ENCODE assay signal across 1 cellular context in the genomic region with DNA sequence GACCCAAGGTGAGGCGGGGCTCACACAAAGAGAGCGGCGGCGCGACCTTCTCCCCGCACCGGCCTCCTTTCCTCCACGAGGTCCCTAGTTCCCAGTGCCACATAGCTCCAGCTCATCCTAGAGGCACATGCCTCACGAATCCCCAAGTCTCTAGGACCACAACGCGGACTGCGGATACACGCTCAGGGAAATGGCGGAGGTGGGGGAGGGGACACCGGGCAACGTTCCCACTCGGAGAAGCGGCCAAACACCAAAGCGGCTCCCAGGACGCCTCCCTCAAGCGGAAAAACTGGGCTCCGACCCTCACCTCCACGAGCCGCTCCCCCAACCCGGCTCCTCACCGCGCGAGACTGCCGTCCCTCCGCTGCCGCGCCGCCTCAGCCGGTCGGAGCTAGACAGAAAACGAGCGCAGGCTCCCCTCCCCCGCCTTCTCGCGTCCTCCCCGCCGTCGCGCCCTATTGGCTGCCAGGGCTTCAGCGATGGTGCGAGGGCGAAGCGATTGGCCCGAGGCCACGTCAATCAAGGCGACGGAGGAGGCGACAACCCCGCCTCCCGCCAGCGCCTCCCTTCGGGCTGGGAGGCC.
A peak's percentile ranks its signal among the peaks of the same experiment; 100 is the strongest.
TF ChIP-seq lines count a peak whose summit lies in the region.

HNRNPK (minus strand) TSS at position 404 of the 583 bp plus-strand sequence. CDS start 1,963 bp downstream, outside the sequence.

TF ChIP-seq in WTC11, 78 proteins besides CTCF, POLR2A, EP300 and RAD21 (continued from another document):
- TF ChIP-seq, protein P1, sequence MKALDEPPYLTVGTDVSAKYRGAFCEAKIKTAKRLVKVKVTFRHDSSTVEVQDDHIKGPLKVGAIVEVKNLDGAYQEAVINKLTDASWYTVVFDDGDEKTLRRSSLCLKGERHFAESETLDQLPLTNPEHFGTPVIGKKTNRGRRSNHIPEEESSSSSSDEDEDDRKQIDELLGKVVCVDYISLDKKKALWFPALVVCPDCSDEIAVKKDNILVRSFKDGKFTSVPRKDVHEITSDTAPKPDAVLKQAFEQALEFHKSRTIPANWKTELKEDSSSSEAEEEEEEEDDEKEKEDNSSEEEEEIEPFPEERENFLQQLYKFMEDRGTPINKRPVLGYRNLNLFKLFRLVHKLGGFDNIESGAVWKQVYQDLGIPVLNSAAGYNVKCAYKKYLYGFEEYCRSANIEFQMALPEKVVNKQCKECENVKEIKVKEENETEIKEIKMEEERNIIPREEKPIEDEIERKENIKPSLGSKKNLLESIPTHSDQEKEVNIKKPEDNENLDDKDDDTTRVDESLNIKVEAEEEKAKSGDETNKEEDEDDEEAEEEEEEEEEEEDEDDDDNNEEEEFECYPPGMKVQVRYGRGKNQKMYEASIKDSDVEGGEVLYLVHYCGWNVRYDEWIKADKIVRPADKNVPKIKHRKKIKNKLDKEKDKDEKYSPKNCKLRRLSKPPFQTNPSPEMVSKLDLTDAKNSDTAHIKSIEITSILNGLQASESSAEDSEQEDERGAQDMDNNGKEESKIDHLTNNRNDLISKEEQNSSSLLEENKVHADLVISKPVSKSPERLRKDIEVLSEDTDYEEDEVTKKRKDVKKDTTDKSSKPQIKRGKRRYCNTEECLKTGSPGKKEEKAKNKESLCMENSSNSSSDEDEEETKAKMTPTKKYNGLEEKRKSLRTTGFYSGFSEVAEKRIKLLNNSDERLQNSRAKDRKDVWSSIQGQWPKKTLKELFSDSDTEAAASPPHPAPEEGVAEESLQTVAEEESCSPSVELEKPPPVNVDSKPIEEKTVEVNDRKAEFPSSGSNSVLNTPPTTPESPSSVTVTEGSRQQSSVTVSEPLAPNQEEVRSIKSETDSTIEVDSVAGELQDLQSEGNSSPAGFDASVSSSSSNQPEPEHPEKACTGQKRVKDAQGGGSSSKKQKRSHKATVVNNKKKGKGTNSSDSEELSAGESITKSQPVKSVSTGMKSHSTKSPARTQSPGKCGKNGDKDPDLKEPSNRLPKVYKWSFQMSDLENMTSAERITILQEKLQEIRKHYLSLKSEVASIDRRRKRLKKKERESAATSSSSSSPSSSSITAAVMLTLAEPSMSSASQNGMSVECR (CRISPR knock-in tag; IDR thresholded peaks at IDR 0.05; ENCODE audit: borderline replicate concordance), result no peak
- TF ChIP-seq ZNF671 (CRISPR knock-in tag; IDR thresholded peaks at IDR 0.05) (peak; percentile 93), ZNF416 (CRISPR knock-in tag; IDR thresholded peaks at IDR 0.05) (peak; percentile 53; the same call in 1 of the 2 replicates), PRRX2 (CRISPR knock-in tag; IDR thresholded peaks at IDR 0.05) (no peak), NFYB (CRISPR knock-in tag; conservative IDR thresholded peaks at IDR 0.05; ENCODE audit: low read depth) (peak; percentile 100), FOXP1 (CRISPR knock-in tag; IDR thresholded peaks at IDR 0.05; ENCODE audit: borderline replicate concordance) (no peak), NFATC4 (CRISPR knock-in tag; IDR thresholded peaks at IDR 0.05) (peak; percentile 86), AR (CRISPR knock-in tag; IDR thresholded peaks at IDR 0.05) (peak; percentile 88), ZBTB21 (CRISPR knock-in tag; IDR thresholded peaks at IDR 0.05; ENCODE audit: borderline replicate concordance) (peak; percentile 11; the same call in 1 of the 2 replicates), ZNF281 (CRISPR knock-in tag; IDR thresholded peaks at IDR 0.05) (peak; percentile 1; the same call in 1 of the 2 replicates), NFE2L1 (CRISPR knock-in tag; IDR thresholded peaks at IDR 0.05) (no peak), USF1 (CRISPR knock-in tag; IDR thresholded peaks at IDR 0.05) (peak; percentile 46; the same call in 1 of the 2 replicates), ZNF396 (CRISPR knock-in tag; IDR thresholded peaks at IDR 0.05; ENCODE audit: borderline replicate concordance) (no peak), SMAD3 (CRISPR knock-in tag; IDR thresholded peaks at IDR 0.05; ENCODE audit: borderline replicate concordance) (0 out of 2 replicates have a peak, but pooled peaks have one; percentile 31), CREM (CRISPR knock-in tag; IDR thresholded peaks at IDR 0.05) (peak; percentile 84)
- TF ChIP-seq, protein P2, sequence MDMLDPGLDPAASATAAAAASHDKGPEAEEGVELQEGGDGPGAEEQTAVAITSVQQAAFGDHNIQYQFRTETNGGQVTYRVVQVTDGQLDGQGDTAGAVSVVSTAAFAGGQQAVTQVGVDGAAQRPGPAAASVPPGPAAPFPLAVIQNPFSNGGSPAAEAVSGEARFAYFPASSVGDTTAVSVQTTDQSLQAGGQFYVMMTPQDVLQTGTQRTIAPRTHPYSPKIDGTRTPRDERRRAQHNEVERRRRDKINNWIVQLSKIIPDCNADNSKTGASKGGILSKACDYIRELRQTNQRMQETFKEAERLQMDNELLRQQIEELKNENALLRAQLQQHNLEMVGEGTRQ (CRISPR knock-in tag; IDR thresholded peaks at IDR 0.05), result no peak; the same call in 1 of the 2 replicates
- TF ChIP-seq, protein P3, sequence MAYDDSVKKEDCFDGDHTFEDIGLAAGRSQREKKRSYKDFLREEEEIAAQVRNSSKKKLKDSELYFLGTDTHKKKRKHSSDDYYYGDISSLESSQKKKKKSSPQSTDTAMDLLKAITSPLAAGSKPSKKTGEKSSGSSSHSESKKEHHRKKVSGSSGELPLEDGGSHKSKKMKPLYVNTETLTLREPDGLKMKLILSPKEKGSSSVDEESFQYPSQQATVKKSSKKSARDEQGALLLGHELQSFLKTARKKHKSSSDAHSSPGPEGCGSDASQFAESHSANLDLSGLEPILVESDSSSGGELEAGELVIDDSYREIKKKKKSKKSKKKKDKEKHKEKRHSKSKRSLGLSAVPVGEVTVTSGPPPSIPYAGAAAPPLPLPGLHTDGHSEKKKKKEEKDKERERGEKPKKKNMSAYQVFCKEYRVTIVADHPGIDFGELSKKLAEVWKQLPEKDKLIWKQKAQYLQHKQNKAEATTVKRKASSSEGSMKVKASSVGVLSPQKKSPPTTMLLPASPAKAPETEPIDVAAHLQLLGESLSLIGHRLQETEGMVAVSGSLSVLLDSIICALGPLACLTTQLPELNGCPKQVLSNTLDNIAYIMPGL (CRISPR knock-in tag; IDR thresholded peaks at IDR 0.05), result peak; percentile 65
- TF ChIP-seq, protein P4, sequence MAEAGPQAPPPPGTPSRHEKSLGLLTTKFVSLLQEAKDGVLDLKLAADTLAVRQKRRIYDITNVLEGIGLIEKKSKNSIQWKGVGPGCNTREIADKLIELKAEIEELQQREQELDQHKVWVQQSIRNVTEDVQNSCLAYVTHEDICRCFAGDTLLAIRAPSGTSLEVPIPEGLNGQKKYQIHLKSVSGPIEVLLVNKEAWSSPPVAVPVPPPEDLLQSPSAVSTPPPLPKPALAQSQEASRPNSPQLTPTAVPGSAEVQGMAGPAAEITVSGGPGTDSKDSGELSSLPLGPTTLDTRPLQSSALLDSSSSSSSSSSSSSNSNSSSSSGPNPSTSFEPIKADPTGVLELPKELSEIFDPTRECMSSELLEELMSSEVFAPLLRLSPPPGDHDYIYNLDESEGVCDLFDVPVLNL (CRISPR knock-in tag; IDR thresholded peaks at IDR 0.05; ENCODE audit: borderline replicate concordance, low read depth), result peak; percentile 7
TF ChIP-seq in WTC11: peak in this region for 18.
